Comparison of ENCODE assay signal across 8 cellular contexts in genomic region chr4:145061325-145061920, GRCh38. TPM values are rescaled to one million over a fixed set of nuclear protein-coding genes. Genes with fewer than 3 reads are reported as not detected.
DNase-seq lines count a peak whose midpoint lies in the region; ATAC-seq and TF ChIP-seq lines count a peak whose summit lies in the region.

No MANE protein-coding gene starts in this region.

- no peak overlapping the region for H3K4me3 Mint-ChIP-seq in stimulated activated naive CD8-positive, alpha-beta T cell treated with anti-CD3 and anti-CD28 coated beads, Interleukin-15, amount 100 ng/mL, for 72 hours

- H3K27ac ChIP-seq in thyroid gland, result no peak overlapping the region

- H3K27ac Mint-ChIP-seq in stimulated activated naive CD8-positive, alpha-beta T cell treated with anti-CD3 and anti-CD28 coated beads, Interleukin-15, amount 100 ng/mL, for 72 hours, result no peak overlapping the region

- peak; percentile 50 for ATAC-seq in stimulated activated naive CD8-positive, alpha-beta T cell treated with anti-CD3 and anti-CD28 coated beads, Interleukin-15, amount 100 ng/mL, for 72 hours
- no peak for ATAC-seq in stimulated activated naive CD8-positive, alpha-beta T cell treated with anti-CD3 and anti-CD28 coated beads, Interleukin-15, Interleukin-2, amounts not matched to agents 100 U/mL and 50 U/mL, for 24 hours
- ATAC-seq in HG02885 (IDR thresholded peaks at IDR 0.05; ENCODE audit: poor library complexity, unreplicated experiment), result peak; percentile 81

- DNase-seq in stimulated activated naive CD8-positive, alpha-beta T cell treated with anti-CD3 and anti-CD28 coated beads, Interleukin-15, amount 100 ng/mL, for 72 hours, result no peak
- no peak for DNase-seq in stimulated activated naive CD8-positive, alpha-beta T cell treated with anti-CD3 and anti-CD28 coated beads, Interleukin-15, Interleukin-2, amounts not matched to agents 100 U/mL and 50 U/mL, for 24 hours
- DNase-seq in NCI-H2107 treated with DMSO at 0.1 percent for 48 hours (lab: John Stamatoyannopoulos, UW; ENCODE audit: unreplicated experiment) (peak; percentile 28), amniotic stem cell (lab: John Stamatoyannopoulos, UW) (peak; percentile 7), inferior parietal cortex (ENCODE audit: extremely low spot score) (peak; percentile 75), thyroid gland (no peak)
- no peak for DNase-seq in stimulated activated CD8-positive, alpha-beta memory T cell treated with anti-CD3 and anti-CD28 coated beads, Interleukin-4, amount 100 ng/mL, for 48 hours

- H3K4me3 ChIP-seq in thyroid gland (replicated peaks in 1 of 3), result no peak overlapping the region

- 67 to 71% methylated on average over 6 of the region's 6 CpGs for WGBS in thyroid gland, 2 donors

- H3K9me3 Mint-ChIP-seq in stimulated activated naive CD8-positive, alpha-beta T cell treated with anti-CD3 and anti-CD28 coated beads, Interleukin-15, amount 100 ng/mL, for 72 hours, result no peaks in the 10 kb centered on the region

- H3K9me3 ChIP-seq in thyroid gland, result no peaks in the 10 kb centered on the region

- TF ChIP-seq CTCF in thyroid gland (IDR thresholded peaks at IDR 0.05), result peak in 3 of 6 experiments; percentile 51 to 56 (median 52)

- TF ChIP-seq POLR2A in thyroid gland (IDR thresholded peaks at IDR 0.05), result no peak

- H3K4me1 ChIP-seq in thyroid gland, result peaks cover 4 to 11% of the 10 kb centered on the region in 2 donors

- no peaks in the 10 kb centered on the region for H3K36me3 ChIP-seq in thyroid gland

- intact Hi-C loops in thyroid gland (cut with DNase I), result no loop called here

- H3K4me1 Mint-ChIP-seq in stimulated activated naive CD8-positive, alpha-beta T cell treated with anti-CD3 and anti-CD28 coated beads, Interleukin-15, amount 100 ng/mL, for 72 hours, result peaks cover 24% of the 10 kb centered on the region

- no peaks in the 10 kb centered on the region for H3K27me3 Mint-ChIP-seq in stimulated activated naive CD8-positive, alpha-beta T cell treated with anti-CD3 and anti-CD28 coated beads, Interleukin-15, amount 100 ng/mL, for 72 hours

- H3K27me3 ChIP-seq in thyroid gland, result no peaks in the 10 kb centered on the region

RNA-seq across cellular contexts. Expression of gene ANAPC10, which starts 36.6 kb away (rescaled TPM):
- total RNA-seq in thyroid gland, result 10 to 100 TPM; 35.1 to 80.8 (median 47.9) TPM

RNA-seq across cellular contexts. Expression of gene ABCE1, which starts 36.7 kb away (rescaled TPM):
- total RNA-seq in thyroid gland, result 10 to 100 TPM; 53.7 to 70.2 (median 64.7) TPM

Comparison
In these comparisons a context has a peak if more than half of its experiments do, and no peak if none do; other contexts are left out.
1. DNase-seq: peak in NCI-H2107 treated with DMSO at 0.1 percent for 48 hours (single experiment), amniotic stem cell (single experiment) and inferior parietal cortex (single experiment); none in stimulated activated naive CD8-positive, alpha-beta T cell treated with anti-CD3 and anti-CD28 coated beads, Interleukin-15, amount 100 ng/mL, for 72 hours (0 of 2), stimulated activated naive CD8-positive, alpha-beta T cell treated with anti-CD3 and anti-CD28 coated beads, Interleukin-15, Interleukin-2, amounts not matched to agents 100 U/mL and 50 U/mL, for 24 hours (single experiment), stimulated activated CD8-positive, alpha-beta memory T cell treated with anti-CD3 and anti-CD28 coated beads, Interleukin-4, amount 100 ng/mL, for 48 hours (single experiment) and thyroid gland (0 of 2).